Comparison of ENCODE assay signal across 19 cellular contexts in the genomic region with DNA sequence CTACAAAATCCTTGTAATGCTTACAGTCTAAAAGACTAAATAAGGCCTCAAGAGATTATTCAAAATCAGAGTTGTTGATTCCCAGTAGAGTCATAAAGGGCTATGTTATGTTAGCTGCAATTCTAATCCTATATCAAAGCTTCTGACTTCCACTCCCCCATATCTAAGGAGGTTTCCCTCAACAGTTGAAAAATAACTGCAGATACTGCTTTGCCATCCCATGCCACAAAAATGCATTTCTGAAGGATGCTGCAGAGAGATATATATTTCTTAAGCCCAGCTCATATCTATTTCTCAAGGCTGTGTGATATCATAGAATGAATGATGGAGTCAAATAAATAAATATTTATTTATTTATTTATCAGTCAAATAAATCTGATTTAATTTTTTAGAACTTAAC.
"Had no signal": no experiment of that assay in that cellular context is flagged by ENCODE, and none has a peak within 500 bp of the region (broad histone marks: within the 10 kb centered on the region; RNA-seq: fewer than 3 reads in every experiment).

No MANE protein-coding gene starts in this region.

- H3K9me3 Mint-ChIP-seq: dendritic cell treated with granulocyte-macrophage colony-stimulating factor and Interleukin-4, amounts not matched to agents 40 ng/mL and 50 ng/mL, for 4 days; naive thymus-derived CD4-positive, alpha-beta T cell had no signal

- H3K27me3 Mint-ChIP-seq: dendritic cell treated with granulocyte-macrophage colony-stimulating factor and Interleukin-4, amounts not matched to agents 40 ng/mL and 50 ng/mL, for 4 days had no signal

- H3K4me1 Mint-ChIP-seq: naive thymus-derived CD4-positive, alpha-beta T cell had no signal

- ATAC-seq: esophagus mucosa; gastrocnemius medialis; heart right ventricle; left cardiac atrium; left lung; left ventricle myocardium superior; lower lobe of right lung; naive thymus-derived CD4-positive, alpha-beta T cell had no signal

- DNase-seq: colonic mucosa; cortex of kidney; effector CD8-positive, alpha-beta T cell; esophagus squamous epithelium; foreskin fibroblast; foreskin melanocyte; gastrocnemius medialis; glutamatergic neuron; head of caudate nucleus; heart right ventricle; hippocampal formation; left cardiac atrium; left lung; left ventricle myocardium superior; lower lobe of right lung; midbrain; naive thymus-derived CD4-positive, alpha-beta T cell had no signal

- H3K4me3 Mint-ChIP-seq: dendritic cell treated with granulocyte-macrophage colony-stimulating factor and Interleukin-4, amounts not matched to agents 40 ng/mL and 50 ng/mL, for 4 days; naive thymus-derived CD4-positive, alpha-beta T cell had no signal

- H3K36me3 Mint-ChIP-seq: naive thymus-derived CD4-positive, alpha-beta T cell had no signal

- H3K27ac Mint-ChIP-seq: dendritic cell treated with granulocyte-macrophage colony-stimulating factor and Interleukin-4, amounts not matched to agents 40 ng/mL and 50 ng/mL, for 4 days; naive thymus-derived CD4-positive, alpha-beta T cell had no signal
